Comparison of ENCODE assay signal across 8 cellular contexts in the genomic region with DNA sequence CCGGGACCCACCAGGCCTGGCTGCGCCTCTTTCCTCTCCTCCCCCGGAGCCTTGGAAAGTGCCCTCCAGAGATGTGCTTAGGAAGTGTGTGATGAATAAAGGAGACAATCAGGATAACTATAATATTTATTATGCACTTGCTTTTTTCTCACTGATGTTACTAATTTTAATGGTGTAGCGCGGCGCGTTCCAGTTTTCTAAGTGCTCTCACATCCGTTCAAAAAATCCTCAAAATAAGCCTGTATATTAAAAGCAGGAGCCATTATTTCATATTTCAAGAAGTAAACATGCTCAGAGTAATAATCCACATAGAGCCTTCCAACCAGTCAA. TPM values are rescaled to one million over a fixed set of nuclear protein-coding genes. Genes with fewer than 3 reads are reported as not detected.
DNase-seq lines count a peak whose midpoint lies in the region; ATAC-seq, FAIRE-seq and TF ChIP-seq lines count a peak whose summit lies in the region.

No MANE protein-coding gene starts in this region.

- H3K36me3 ChIP-seq in small intestine (ENCODE audit: control insufficient read depth in 2 of 2, insufficient read depth in 2 of 2, low read length in 2 of 2): peaks cover 0 to 3% of the 10 kb centered on the region in 2 donors

- no peak for TF ChIP-seq CTCF in VCaP (conservative IDR thresholded peaks at IDR 0.05)

- H3K27me3 ChIP-seq in small intestine (ENCODE audit: control insufficient read depth in 2 of 2, insufficient read depth in 2 of 2, low read length in 2 of 2): no peaks in the 10 kb centered on the region

- WGBS in small intestine, 3 donors: 6 to 7% (median 7%) methylated on average over 7 to 8 of the region's 8 CpGs

- DNase-seq in NCI-H2196 (lab: John Stamatoyannopoulos, UW; ENCODE audit: unreplicated experiment) (peak; percentile 48), NCI-H2196 treated with DMSO at 0.1 percent for 48 hours (lab: John Stamatoyannopoulos, UW; ENCODE audit: unreplicated experiment) (no peak), glomerular endothelial cell (ENCODE audit: extremely low read depth, low read depth, low spot score) (peak; percentile 9), small intestine (peak; percentile 32), amygdala (lab: John Stamatoyannopoulos, UW) (no peak), NCI-H187 (lab: John Stamatoyannopoulos, UW) (no peak)

- H3K27ac ChIP-seq in VCaP (peak overlapping the region; percentile 79), small intestine (ENCODE audit: low read depth in 1 of 2, low read length in 1 of 2) (peak overlapping the region; percentile 99)

- no peak for ATAC-seq in GM19397 (IDR thresholded peaks at IDR 0.05; ENCODE audit: unreplicated experiment)

- peak overlapping the region; percentile 77 to 83 for H3K4me3 ChIP-seq in small intestine (ENCODE audit: low read depth in 1 of 2, low read length in 2 of 2)

- FAIRE-seq in small intestine (lab: Jason Lieb, UNC): no peak

- no peaks in the 10 kb centered on the region for H3K9me3 ChIP-seq in small intestine (ENCODE audit: control insufficient read depth, low read depth)

- peaks cover 0 to 7% of the 10 kb centered on the region in 2 donors for H3K4me1 ChIP-seq in small intestine (ENCODE audit: control insufficient read depth in 2 of 2, insufficient read depth in 1 of 2, low read depth in 1 of 2, low read length in 1 of 2)

RNA-seq across cellular contexts. Expression of a gene that starts 0.9 kb away (rescaled TPM):
- total RNA-seq in glomerular endothelial cell: 11.4 and 19.8 TPM in 2 replicates
- 10 to 100 TPM; 23.9 to 27.6 (median 25.0) TPM for polyA plus RNA-seq in small intestine

RNA-seq across cellular contexts. Expression of a gene that starts 57.8 kb away (rescaled TPM):
- total RNA-seq in glomerular endothelial cell: 47.5 and 57.8 TPM in 2 replicates
- polyA plus RNA-seq in small intestine: 10 to 100 TPM; 38.1 to 71.3 (median 64.9) TPM

Comparison
In these comparisons a context has a peak if more than half of its experiments do, and no peak if none do; other contexts are left out.
1. DNase-seq: peak in NCI-H2196 (single experiment), glomerular endothelial cell (single experiment) and small intestine (single experiment); none in NCI-H2196 treated with DMSO at 0.1 percent for 48 hours (single experiment), amygdala (0 of 56) and NCI-H187 (0 of 2).